Comparison of ENCODE assay signal across 8 cellular contexts in genomic region chr15:96330064-96330449, GRCh38. TPM values are rescaled to one million over a fixed set of nuclear protein-coding genes. Genes with fewer than 3 reads are reported as not detected.
DNase-seq lines count a peak whose midpoint lies in the region; ATAC-seq and TF ChIP-seq lines count a peak whose summit lies in the region.

No MANE protein-coding gene starts in this region.

- H3K27ac Mint-ChIP-seq in activated CD8-positive, alpha-beta T cell treated with anti-CD3 and anti-CD28 coated beads, Interleukin-2, amount 10 ng/mL, durations not matched to agents 7 days and 5 days: peak overlapping the region; percentile 46

- intact Hi-C loops in cardiac septum (cut with DNase I): loop anchor here (10.0 kb wide), 1 partner anchor 725 kb away; no protein-coding TSS in a partner anchor

- H3K36me3 Mint-ChIP-seq in activated CD8-positive, alpha-beta T cell treated with anti-CD3 and anti-CD28 coated beads, Interleukin-2, amount 10 ng/mL, durations not matched to agents 7 days and 5 days (ENCODE audit: low read depth): peaks cover 10% of the 10 kb centered on the region

- no peak for TF ChIP-seq CTCF in AG10803 (conservative IDR thresholded peaks at IDR 0.05; ENCODE audit: low read length)

- H3K9ac ChIP-seq in HUES6 (ENCODE audit: low read length): no peak overlapping the region

- H3K27me3 Mint-ChIP-seq in activated CD8-positive, alpha-beta T cell treated with anti-CD3 and anti-CD28 coated beads, Interleukin-2, amount 10 ng/mL, durations not matched to agents 7 days and 5 days (ENCODE audit: low read depth): peaks cover 80% of the 10 kb centered on the region

- no peaks in the 10 kb centered on the region for H3K9me3 Mint-ChIP-seq in activated CD8-positive, alpha-beta T cell treated with anti-CD3 and anti-CD28 coated beads, Interleukin-2, amount 10 ng/mL, durations not matched to agents 7 days and 5 days (ENCODE audit: insufficient read depth)

- peaks cover 55% of the 10 kb centered on the region for H3K4me1 ChIP-seq in HUES6 (ENCODE audit: control insufficient read depth, insufficient read depth, low read length)

- H3K4me3 Mint-ChIP-seq in activated CD8-positive, alpha-beta T cell treated with anti-CD3 and anti-CD28 coated beads, Interleukin-2, amount 10 ng/mL, durations not matched to agents 7 days and 5 days: peak overlapping the region; percentile 56

- ATAC-seq in GM19023 (IDR thresholded peaks at IDR 0.05; ENCODE audit: unreplicated experiment): peak; percentile 19
- ATAC-seq in activated CD8-positive, alpha-beta T cell treated with anti-CD3 and anti-CD28 coated beads, Interleukin-2, amount 10 ng/mL, durations not matched to agents 7 days and 5 days: no peak

- H3K36me3 ChIP-seq in HUES6 (ENCODE audit: control insufficient read depth, insufficient read depth, low read length): no peaks in the 10 kb centered on the region

- H3K9me3 ChIP-seq in HUES6 (ENCODE audit: control insufficient read depth, insufficient read depth, low read depth, low read length): no peaks in the 10 kb centered on the region

- peak overlapping the region; percentile 72 for H3K4me3 ChIP-seq in AG10803 (ENCODE audit: low read length)
- H3K4me3 ChIP-seq in HUES6 (ENCODE audit: low read depth, low read length): peak overlapping the region; percentile 61

- H3K4me1 Mint-ChIP-seq in activated CD8-positive, alpha-beta T cell treated with anti-CD3 and anti-CD28 coated beads, Interleukin-2, amount 10 ng/mL, durations not matched to agents 7 days and 5 days (ENCODE audit: low read depth): peaks cover 13% of the 10 kb centered on the region

- H3K27ac ChIP-seq in HUES6 (ENCODE audit: low read depth, low read length): no peak overlapping the region

- DNase-seq in AG10803 (ENCODE audit: low read depth) (peak; percentile 85), cardiac septum (ENCODE audit: low spot score) (peak; percentile 81), retina (peak; percentile 81), cortex of kidney (lab: John Stamatoyannopoulos, UW) (no peak), 8988T (no peak)
- peak; percentile 34 for DNase-seq in activated CD8-positive, alpha-beta T cell treated with anti-CD3 and anti-CD28 coated beads, Interleukin-2, amount 10 ng/mL, durations not matched to agents 7 days and 5 days

- POLR2A ChIA-PET in activated CD8-positive, alpha-beta T cell treated with anti-CD3 and anti-CD28 coated beads, Interleukin-2, amount 10 ng/mL, durations not matched to agents 7 days and 5 days (lab: Charles Lee): no interaction called here

- peaks cover 95% of the 10 kb centered on the region for H3K27me3 ChIP-seq in HUES6 (ENCODE audit: control insufficient read depth, insufficient read depth, low read length)

- CTCF ChIA-PET in activated CD8-positive, alpha-beta T cell treated with anti-CD3 and anti-CD28 coated beads, Interleukin-2, amount 10 ng/mL, durations not matched to agents 7 days and 5 days (lab: Charles Lee): no interaction called here

RNA-seq across cellular contexts. Expression of gene NR2F2, which starts 0.4 kb away (rescaled TPM):
- total RNA-seq in activated CD8-positive, alpha-beta T cell treated with anti-CD3 and anti-CD28 coated beads, Interleukin-2, amount 10 ng/mL, durations not matched to agents 7 days and 5 days: not detected
- 21.0 TPM for total RNA-seq in cardiac septum

Comparison
In these comparisons a context has a peak if more than half of its experiments do, and no peak if none do; other contexts are left out.
1. DNase-seq: peak in AG10803 (single experiment), activated CD8-positive, alpha-beta T cell treated with anti-CD3 and anti-CD28 coated beads, Interleukin-2, amount 10 ng/mL, durations not matched to agents 7 days and 5 days (single experiment), cardiac septum (single experiment) and retina (single experiment); none in cortex of kidney (single experiment) and 8988T (single experiment).
2. RNA of gene NR2F2, which starts 0.4 kb away (total RNA-seq): 21.0 TPM in cardiac septum (single experiment); not detected in activated CD8-positive, alpha-beta T cell treated with anti-CD3 and anti-CD28 coated beads, Interleukin-2, amount 10 ng/mL, durations not matched to agents 7 days and 5 days; every median in the first group is over 10 times any median in the second.